Comparison of ENCODE assay signal across 23 cellular contexts in the genomic region with DNA sequence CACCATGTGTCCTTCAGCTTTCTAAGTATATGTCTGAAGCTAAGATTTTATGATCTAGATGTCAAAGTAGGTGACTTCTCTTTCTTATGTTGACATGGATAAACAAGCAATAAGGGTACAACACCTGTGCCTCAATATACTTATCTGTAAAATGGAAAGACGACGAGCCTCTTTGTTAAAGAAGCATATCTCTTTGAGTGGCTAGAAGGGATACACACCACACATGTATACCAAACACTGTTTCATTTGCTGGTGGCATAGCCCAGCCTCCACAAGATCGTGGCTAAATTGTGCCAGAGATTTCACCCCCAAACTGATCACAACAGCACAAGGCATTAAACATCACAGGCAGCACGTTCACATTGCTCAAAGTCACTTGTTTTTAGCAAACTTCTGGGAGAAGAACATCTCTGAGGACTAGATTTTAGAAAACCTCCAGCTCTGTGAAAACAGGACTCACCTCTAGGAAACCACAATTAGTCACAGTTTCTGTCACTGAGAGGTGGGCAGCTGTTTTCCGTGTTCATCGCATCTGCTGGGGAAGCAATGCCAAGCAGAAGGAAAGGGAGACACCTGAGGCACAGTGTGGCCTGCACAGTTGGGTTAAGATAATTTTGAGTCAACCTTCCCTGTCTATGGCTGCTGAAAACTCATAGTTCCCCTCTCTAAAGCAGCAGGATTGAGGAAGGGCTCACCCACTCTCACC.
DNase-seq lines count a peak whose midpoint lies in the region; ATAC-seq and TF ChIP-seq lines count a peak whose summit lies in the region.
"Had no signal": no experiment of that assay in that cellular context is flagged by ENCODE, and none has a peak within 500 bp of the region (broad histone marks: within the 10 kb centered on the region; RNA-seq: fewer than 3 reads in every experiment).

No MANE protein-coding gene starts in this region.

- no peaks in the 10 kb centered on the region for H3K27me3 Mint-ChIP-seq in activated naive CD4-positive, alpha-beta T cell treated with anti-CD3 and anti-CD28 coated beads for 36 hours (ENCODE audit: low read depth)
- H3K27me3 Mint-ChIP-seq: activated naive CD8-positive, alpha-beta T cell had no signal

- no peak overlapping the region for H3K4me3 ChIP-seq in dorsolateral prefrontal cortex
- H3K4me3 ChIP-seq: body of pancreas, coronary artery, heart left ventricle, left ventricle myocardium inferior, mucosa of descending colon, neural progenitor cell, prostate gland had no signal

- no peaks in the 10 kb centered on the region for H3K4me1 Mint-ChIP-seq in activated naive CD4-positive, alpha-beta T cell treated with anti-CD3 and anti-CD28 coated beads for 36 hours (ENCODE audit: low read depth)

- no peaks in the 10 kb centered on the region for H3K27me3 ChIP-seq in dorsolateral prefrontal cortex
- H3K27me3 ChIP-seq: body of pancreas, heart left ventricle, neural progenitor cell had no signal

- peaks cover 0 to 13% of the 10 kb centered on the region in 2 donors for H3K36me3 Mint-ChIP-seq in activated naive CD4-positive, alpha-beta T cell treated with anti-CD3 and anti-CD28 coated beads, Interleukin-2, amount 50 U/mL, for 72 hours
- H3K36me3 Mint-ChIP-seq in activated naive CD4-positive, alpha-beta T cell treated with anti-CD3 and anti-CD28 coated beads for 36 hours (ENCODE audit: low read depth): no peaks in the 10 kb centered on the region
- H3K36me3 Mint-ChIP-seq: activated naive CD8-positive, alpha-beta T cell had no signal

- ATAC-seq in activated naive CD4-positive, alpha-beta T cell treated with anti-CD3 and anti-CD28 coated beads, Interleukin-2, amount 50 U/mL, for 72 hours: peak; percentile 39 to 69
- ATAC-seq in HG02759 (IDR thresholded peaks at IDR 0.05; ENCODE audit: unreplicated experiment): peak; percentile 47
- ATAC-seq: body of pancreas, heart left ventricle, mucosa of descending colon, Panc1, SK-N-SH treated with all-trans-retinoic acid at 6 μM for 48 hours had no signal

- no peak for TF ChIP-seq CTCF in dorsolateral prefrontal cortex (IDR thresholded peaks at IDR 0.05 in 54 of 56, conservative IDR thresholded peaks at IDR 0.05 in 2 of 56; ENCODE audit: low read depth in 1 of 56, partially characterized antibody in 56 of 56)

- H3K27ac Mint-ChIP-seq in activated naive CD4-positive, alpha-beta T cell treated with anti-CD3 and anti-CD28 coated beads, Interleukin-2, amount 50 U/mL, for 72 hours: no peak overlapping the region
- no peak overlapping the region for H3K27ac Mint-ChIP-seq in activated naive CD4-positive, alpha-beta T cell treated with anti-CD3 and anti-CD28 coated beads for 36 hours
- H3K27ac Mint-ChIP-seq: activated naive CD8-positive, alpha-beta T cell; neural progenitor cell had no signal

- DNase-seq in activated naive CD4-positive, alpha-beta T cell treated with anti-CD3 and anti-CD28 coated beads, Interleukin-2, amount 50 U/mL, for 72 hours (ENCODE audit: low spot score in 2 of 2): no peak
- DNase-seq in activated naive CD4-positive, alpha-beta T cell treated with anti-CD3 and anti-CD28 coated beads for 36 hours: no peak
- DNase-seq in RKO (ENCODE audit: low spot score) (peak; percentile 3), renal cortical epithelial cell (ENCODE audit: low read depth) (peak; percentile 27), NCI-H748 treated with DMSO at 0.1 percent for 48 hours (lab: John Stamatoyannopoulos, UW) (no peak), activated T-cell treated with anti-CD3 and anti-CD28 coated beads for 4 hours (no peak), dorsolateral prefrontal cortex (no peak)
- DNase-seq: body of pancreas; heart left ventricle; left ventricle myocardium inferior; mucosa of descending colon; NCI-H1417 treated with DMSO at 0.1 percent for 48 hours; small intestine; stimulated activated CD4-positive, alpha-beta T cell treated with anti-CD3 and anti-CD28 coated beads, Interleukin-4, amount 100 ng/mL, for 24 hours; T-helper 9 cell had no signal

- H3K4me3 Mint-ChIP-seq in activated naive CD4-positive, alpha-beta T cell treated with anti-CD3 and anti-CD28 coated beads for 36 hours: no peak overlapping the region
- H3K4me3 Mint-ChIP-seq: activated naive CD8-positive, alpha-beta T cell; CD14-positive monocyte; neural progenitor cell had no signal

- intact Hi-C loops in activated naive CD4-positive, alpha-beta T cell treated with anti-CD3 and anti-CD28 coated beads for 36 hours (cut with micrococcal nuclease): no loop called here
- intact Hi-C loops in dorsolateral prefrontal cortex (cut with DNase I): no loop called here

- H3K9me3 Mint-ChIP-seq in activated naive CD4-positive, alpha-beta T cell treated with anti-CD3 and anti-CD28 coated beads, Interleukin-2, amount 50 U/mL, for 72 hours: peaks cover 5 to 12% of the 10 kb centered on the region in 2 donors
- no peaks in the 10 kb centered on the region for H3K9me3 Mint-ChIP-seq in activated naive CD4-positive, alpha-beta T cell treated with anti-CD3 and anti-CD28 coated beads for 36 hours
- H3K9me3 Mint-ChIP-seq: neural progenitor cell had no signal

- H3K27ac ChIP-seq in dorsolateral prefrontal cortex: no peak overlapping the region
- H3K27ac ChIP-seq: body of pancreas, coronary artery, heart left ventricle, left ventricle myocardium inferior, neural progenitor cell, prostate gland had no signal

- CTCF ChIA-PET in activated naive CD4-positive, alpha-beta T cell treated with anti-CD3 and anti-CD28 coated beads for 36 hours (lab: Charles Lee): no interaction called here

Comparison
In these comparisons a context has a peak if more than half of its experiments do, and no peak if none do; other contexts are left out.
1. DNase-seq: peak in RKO (single experiment) and renal cortical epithelial cell (single experiment); none in activated naive CD4-positive, alpha-beta T cell treated with anti-CD3 and anti-CD28 coated beads, Interleukin-2, amount 50 U/mL, for 72 hours (0 of 2), activated naive CD4-positive, alpha-beta T cell treated with anti-CD3 and anti-CD28 coated beads for 36 hours (single experiment), NCI-H748 treated with DMSO at 0.1 percent for 48 hours (single experiment), activated T-cell treated with anti-CD3 and anti-CD28 coated beads for 4 hours (single experiment) and dorsolateral prefrontal cortex (0 of 10).